1 cellular context compared by ENCODE assay signal in genomic region chr1:161484613-161485012, GRCh38.
A peak's percentile ranks its signal among the peaks of the same experiment; 100 is the strongest.
TF ChIP-seq lines count a peak whose summit lies in the region.

No MANE protein-coding gene starts in this region.

TF ChIP-seq in GM12878, 131 proteins besides CTCF, POLR2A, EP300 and RAD21:
- TF ChIP-seq SMC3 (IDR thresholded peaks at IDR 0.05; ENCODE audit: borderline replicate concordance, low read length), result peak; percentile 53; the same call in 1 of the 2 replicates
- TF ChIP-seq YY1 (IDR thresholded peaks at IDR 0.05; ENCODE audit: low read depth, low read length), result 0 out of 2 replicates have a peak, but pooled peaks have one; percentile 15
- TF ChIP-seq IKZF1 (conservative IDR thresholded peaks at IDR 0.05), result no peak
- no peak for TF ChIP-seq NFYA (IDR thresholded peaks at IDR 0.05; ENCODE audit: borderline replicate concordance, low read depth, low read length)
